Comparison of ENCODE assay signal across 20 cellular contexts in the genomic region with DNA sequence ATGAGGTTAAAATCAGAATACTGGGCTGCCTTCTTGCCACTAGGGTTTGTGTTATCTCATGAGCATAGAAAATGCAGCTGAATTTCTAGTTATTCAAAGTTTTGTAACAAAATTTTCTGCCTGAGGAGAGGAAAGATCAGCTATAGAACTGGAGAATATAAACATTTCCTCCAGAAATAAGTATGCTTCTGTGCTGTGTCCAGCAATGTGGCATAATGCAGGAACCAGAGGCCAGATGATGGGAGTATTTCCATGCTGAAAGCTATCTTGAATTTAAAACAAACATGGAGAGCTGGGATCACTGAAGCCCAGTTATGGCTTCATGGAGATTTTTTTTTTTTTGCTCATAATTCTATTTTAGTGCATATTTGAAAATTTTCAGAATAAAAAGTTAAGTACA.
"Had no signal": no experiment of that assay in that cellular context is flagged by ENCODE, and none has a peak within 500 bp of the region (broad histone marks: within the 10 kb centered on the region; RNA-seq: fewer than 3 reads in every experiment).

No MANE protein-coding gene starts in this region.

- DNase-seq: Karpas-422, KG1, MM.1S, NCI-H1092 treated with DMSO at 0.1 percent for 48 hours, NCI-H1436, NCI-H187, NCI-H2029, NCI-H2081 treated with DMSO at 0.1 percent for 48 hours, NCI-H2171, NCI-H226, NCI-H446, NCI-H510A, NCI-H524 treated with DMSO at 0.1 percent for 48 hours, NCI-H69, NCI-H774, PC-3, SHP77 had no signal

- ATAC-seq: Panc1, PC-3, SK-N-SH treated with all-trans-retinoic acid at 6 μM for 48 hours had no signal

- H3K27ac ChIP-seq: RWPE1 had no signal
